ENCODE assay signal across 9 cellular contexts in the genomic region with DNA sequence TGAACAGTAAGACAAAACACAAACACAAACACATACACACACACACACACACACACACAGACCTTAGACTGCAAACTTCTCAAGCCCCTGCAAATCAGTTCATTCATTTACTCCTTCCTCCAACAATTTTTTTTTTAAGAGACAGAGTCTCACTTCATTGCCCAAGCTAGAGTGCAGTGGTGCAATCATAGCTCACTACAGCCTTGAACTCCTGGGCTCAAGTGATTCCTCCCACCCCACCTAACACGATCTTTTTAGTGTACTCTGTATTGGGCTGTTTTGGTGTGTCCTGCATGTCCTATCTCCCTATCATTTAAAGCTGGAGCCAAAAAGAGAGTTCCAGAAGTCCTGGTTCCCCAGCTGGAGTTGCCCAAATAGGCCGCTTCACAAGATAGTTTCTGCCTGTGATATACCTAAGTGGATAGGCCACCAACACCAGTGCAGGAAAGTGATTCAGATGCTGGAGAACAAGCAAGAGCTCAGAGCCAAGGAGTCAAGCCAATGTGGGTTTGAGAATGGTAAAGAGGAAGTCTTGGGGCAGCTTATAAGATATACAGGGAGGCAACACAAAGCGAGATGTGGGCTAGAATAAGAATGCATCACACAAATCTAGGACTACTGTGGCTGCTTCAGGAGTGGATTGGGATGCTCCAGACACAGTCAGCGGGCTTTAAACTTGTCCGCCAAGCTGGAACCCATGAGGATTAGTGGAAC.
DNase-seq lines count a peak whose midpoint lies in the region; ATAC-seq and TF ChIP-seq lines count a peak whose summit lies in the region.
"Had no signal": no experiment of that assay in that cellular context is flagged by ENCODE, and none has a peak within 500 bp of the region (broad histone marks: within the 10 kb centered on the region; RNA-seq: fewer than 3 reads in every experiment).

No MANE protein-coding gene starts in this region.

- intact Hi-C loops in Right ventricle myocardium superior (cut with DNase I) = no loop called here

- in situ Hi-C loops in KBM-7 (cut with MboI; ENCODE audit: low pct_unique_long_range_greater_than_20kb, low sequenced_read_pairs) = no loop called here

- peak overlapping the region; percentile 66 for H2AFZ ChIP-seq in osteoblast (ENCODE audit: low read length)

- peak; percentile 35 for ATAC-seq in GM19372 (IDR thresholded peaks at IDR 0.05; ENCODE audit: low read depth, unreplicated experiment)
- peak; percentile 29 for ATAC-seq in HG02798 (IDR thresholded peaks at IDR 0.05; ENCODE audit: poor library complexity, unreplicated experiment)
- no peak for ATAC-seq in upper lobe of left lung (ENCODE audit: low FRiP score in 2 of 2)
- ATAC-seq in Right ventricle myocardium superior (ENCODE audit: poor library complexity) = no peak
- ATAC-seq: activated T-cell treated with anti-CD3 and anti-CD28 coated beads, Interleukin-2, amount 50 U/mL, for 4 hours had no signal

- no peaks in the 10 kb centered on the region for H4K20me1 ChIP-seq in osteoblast (ENCODE audit: insufficient read depth, low read length)

- no peaks in the 10 kb centered on the region for H3K4me1 ChIP-seq in osteoblast (ENCODE audit: insufficient read depth, low read length)
- no peaks in the 10 kb centered on the region for H3K4me1 ChIP-seq in upper lobe of left lung

- peak overlapping the region; percentile 39 for H3K4me2 ChIP-seq in osteoblast (ENCODE audit: insufficient read depth, low read length)

- H3K79me2 ChIP-seq in osteoblast (ENCODE audit: insufficient read depth, low read length) = no peaks in the 10 kb centered on the region

- TF ChIP-seq POLR2A in upper lobe of left lung (IDR thresholded peaks at IDR 0.05) = no peak

- H3K27ac ChIP-seq in osteoblast (ENCODE audit: low read depth, low read length) (no peak overlapping the region), upper lobe of left lung (no peak overlapping the region)
- H3K27ac ChIP-seq: ovary had no signal

- TF ChIP-seq CTCF in osteoblast (IDR thresholded peaks at IDR 0.05; ENCODE audit: extremely low read depth, low read depth, low read length) (no peak), upper lobe of left lung (IDR thresholded peaks at IDR 0.05) (no peak)

- H3K4me3 ChIP-seq in osteoblast (ENCODE audit: insufficient read depth, low read length) = no peak overlapping the region
- H3K4me3 ChIP-seq in upper lobe of left lung = no peak overlapping the region
- H3K4me3 ChIP-seq: ovary had no signal

- DNase-seq in KBM-7 = peak; percentile 53
- DNase-seq in osteoblast (ENCODE audit: insufficient read length, low spot score, missing footprints) = no peak
- DNase-seq in upper lobe of left lung = no peak
- no peak for DNase-seq in Right ventricle myocardium superior
- DNase-seq in cerebellum (ENCODE audit: low spot score) = no peak
- DNase-seq: activated T-cell treated with anti-CD3 and anti-CD28 coated beads, Interleukin-2, amount 50 U/mL, for 4 hours had no signal

- H3K9me3 ChIP-seq in osteoblast (ENCODE audit: low read depth, low read length) (no peaks in the 10 kb centered on the region), upper lobe of left lung (no peaks in the 10 kb centered on the region)
- H3K9me3 ChIP-seq: ovary had no signal

- 82 to 91% methylated on average over 5 of the region's 5 CpGs for WGBS in upper lobe of left lung, 2 donors

- H3K36me3 ChIP-seq in osteoblast (ENCODE audit: insufficient read depth, low read length) (no peaks in the 10 kb centered on the region), upper lobe of left lung (no peaks in the 10 kb centered on the region)
- H3K36me3 ChIP-seq: ovary had no signal

- no peak for TF ChIP-seq EP300 in upper lobe of left lung (IDR thresholded peaks at IDR 0.05)

- H3K27me3 ChIP-seq in osteoblast (ENCODE audit: insufficient read depth, low read length) (no peaks in the 10 kb centered on the region), upper lobe of left lung (no peaks in the 10 kb centered on the region)
- H3K27me3 ChIP-seq: ovary had no signal

Comparison
In these comparisons a context has a peak if more than half of its experiments do, and no peak if none do; other contexts are left out.
1. ATAC-seq: peak in GM19372 (single experiment) and HG02798 (single experiment); none in upper lobe of left lung (0 of 2) and Right ventricle myocardium superior (single experiment).